26 cellular contexts compared by ENCODE assay signal in the genomic region with DNA sequence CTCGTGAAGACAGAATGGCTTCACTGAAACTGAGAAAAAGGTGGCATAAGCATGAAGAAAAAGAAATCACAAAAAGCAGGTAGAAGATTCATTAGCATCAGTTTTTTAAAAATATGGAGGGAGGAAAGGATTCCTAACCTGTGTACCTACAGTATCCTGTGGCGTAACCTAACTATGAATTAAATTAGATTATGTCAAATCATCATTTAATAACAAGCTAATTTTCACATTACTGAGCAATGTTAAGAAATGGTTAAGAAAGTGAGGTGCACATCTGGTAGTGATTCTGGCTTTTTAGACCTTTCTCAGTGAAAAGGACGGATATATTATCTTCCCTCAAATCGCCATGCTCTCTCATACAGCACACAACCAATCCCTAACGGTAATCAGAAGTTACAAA.
"Had no signal": no experiment of that assay in that cellular context is flagged by ENCODE, and none has a peak within 500 bp of the region (broad histone marks: within the 10 kb centered on the region; RNA-seq: fewer than 3 reads in every experiment).

No MANE protein-coding gene starts in this region.

- ATAC-seq: activated CD4-positive, alpha-beta T cell treated with anti-CD3 and anti-CD28 coated beads for 36 hours; effector memory CD8-positive, alpha-beta T cell; gastroesophageal sphincter; left cardiac atrium; left ventricle myocardium superior; pancreas; upper lobe of right lung had no signal

- H2AFZ ChIP-seq: hepatocyte had no signal

- H3K4me1 ChIP-seq: prostate gland had no signal

- H3K4me1 Mint-ChIP-seq: neural crest cell had no signal

- H3K36me3 ChIP-seq: prostate gland had no signal

- H3K4me3 ChIP-seq: ascending aorta, cardiac muscle cell, gastroesophageal sphincter, hepatocyte, pancreas, prostate gland, smooth muscle cell, suprapubic skin, tibial artery, upper lobe of right lung had no signal

- DNase-seq: activated CD4-positive, alpha-beta T cell treated with anti-CD3 and anti-CD28 coated beads for 36 hours; activated CD4-positive, alpha-beta T cell treated with anti-CD3 and anti-CD28 coated beads, Interleukin-2, amount 50 U/mL, for 48 hours; activated CD4-positive, CD25-positive, alpha-beta regulatory T cell; activated naive CD8-positive, alpha-beta T cell treated with anti-CD3 and anti-CD28 coated beads, Interleukin-2, amount 10 ng/mL, durations not matched to agents 7 days and 5 days; activated T-cell treated with anti-CD3 and anti-CD28 coated beads for 4 hours; cortex of kidney; effector memory CD8-positive, alpha-beta T cell; erythroblast; left cardiac atrium; left ventricle myocardium superior; naive B cell; nucleus accumbens; pancreas; stimulated activated naive CD4-positive, alpha-beta T cell; tibial artery; upper lobe of right lung had no signal

- H3K27me3 ChIP-seq: ascending aorta, cardiac muscle cell, gastroesophageal sphincter, hepatocyte, pancreas, suprapubic skin, tibial artery, upper lobe of right lung had no signal

- H3K4me2 ChIP-seq: hepatocyte, smooth muscle cell had no signal

- H3K9me3 Mint-ChIP-seq: activated naive CD8-positive, alpha-beta T cell treated with anti-CD3 and anti-CD28 coated beads, Interleukin-2, amount 10 ng/mL, durations not matched to agents 7 days and 5 days; activated T-helper 2 cell treated with anti-CD3 and anti-CD28 coated beads, Interferon-gamma antibody, Interleukin-2, Interleukin-4, amounts not matched to agents 10 μg/mL and 5 μg/mL and 100 μg/mL, durations not matched to agents 14 hours and 24 hours and 36 hours; effector memory CD8-positive, alpha-beta T cell; neural crest cell had no signal

- H3K4me3 Mint-ChIP-seq: activated CD4-positive, alpha-beta T cell treated with anti-CD3 and anti-CD28 coated beads for 36 hours; activated naive CD8-positive, alpha-beta T cell treated with anti-CD3 and anti-CD28 coated beads, Interleukin-2, amount 10 ng/mL, durations not matched to agents 7 days and 5 days; brain; effector memory CD8-positive, alpha-beta T cell; naive B cell; neural crest cell had no signal

- H3K27ac ChIP-seq: ascending aorta, cardiac muscle cell, gastroesophageal sphincter, hepatocyte, pancreas, prostate gland, suprapubic skin, tibial artery, upper lobe of right lung had no signal

- H3K27ac Mint-ChIP-seq: activated naive CD8-positive, alpha-beta T cell treated with anti-CD3 and anti-CD28 coated beads, Interleukin-2, amount 10 ng/mL, durations not matched to agents 7 days and 5 days; effector memory CD8-positive, alpha-beta T cell had no signal

- H3K27me3 Mint-ChIP-seq: activated CD4-positive, alpha-beta T cell treated with anti-CD3 and anti-CD28 coated beads for 36 hours; activated naive CD8-positive, alpha-beta T cell treated with anti-CD3 and anti-CD28 coated beads, Interleukin-2, amount 10 ng/mL, durations not matched to agents 7 days and 5 days; brain; effector memory CD8-positive, alpha-beta T cell; naive B cell had no signal

- H3K9me3 ChIP-seq: ascending aorta, gastroesophageal sphincter, pancreas, prostate gland, suprapubic skin, tibial artery, upper lobe of right lung had no signal
